ENCODE assay signal across 13 cellular contexts in the genomic region with DNA sequence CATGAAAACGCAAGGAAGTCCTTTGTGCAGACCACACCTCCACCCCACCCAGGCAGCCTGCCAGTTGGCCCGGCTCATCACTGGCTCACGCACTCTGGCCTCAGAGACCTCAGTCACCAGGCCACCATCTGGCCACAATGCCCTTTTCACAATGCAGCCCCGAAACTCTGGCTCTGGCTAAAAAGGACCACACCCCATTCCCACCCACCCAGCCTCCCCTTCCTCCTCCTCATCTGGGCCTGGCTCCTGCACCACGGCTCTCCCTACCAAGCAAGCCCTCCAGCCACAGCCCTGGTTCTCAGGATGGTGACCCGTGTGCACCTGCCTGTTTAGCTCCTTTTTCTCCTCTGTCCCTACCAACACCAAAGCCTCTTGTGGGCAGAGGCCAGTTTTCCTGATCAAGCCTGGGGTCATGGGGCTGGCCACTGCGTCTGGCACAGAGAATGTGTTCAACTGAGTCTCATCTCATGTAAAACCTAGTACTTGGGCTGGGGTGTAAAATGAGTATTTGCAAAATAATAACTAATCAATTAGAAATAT. TPM values are rescaled to one million over a fixed set of nuclear protein-coding genes. Genes with fewer than 3 reads are reported as not detected.
A peak's percentile ranks its signal among the peaks of the same experiment; 100 is the strongest.
DNase-seq lines count a peak whose midpoint lies in the region; ATAC-seq and TF ChIP-seq lines count a peak whose summit lies in the region.
"Had no signal": no experiment of that assay in that cellular context is flagged by ENCODE, and none has a peak within 500 bp of the region (broad histone marks: within the 10 kb centered on the region; RNA-seq: fewer than 3 reads in every experiment).

No MANE protein-coding gene starts in this region.

- H3K4me3 ChIP-seq in stomach = no peak overlapping the region
- no peak overlapping the region for H3K4me3 ChIP-seq in CD8-positive, alpha-beta T cell (ENCODE audit: low read depth, low read length)

- H3K9me3 Mint-ChIP-seq in activated T-helper 17 cell treated with anti-CD3 and anti-CD28 coated beads, Interleukin-2, amount 50 U/mL, for 72 hours = no peaks in the 10 kb centered on the region
- H3K9me3 Mint-ChIP-seq in CD8-positive, alpha-beta T cell = no peaks in the 10 kb centered on the region
- H3K9me3 Mint-ChIP-seq in stimulated activated memory B cell treated with anti-CD40 and anti-IgM and Interleukin-4, amounts not matched to agents 10 μg/mL and 1 μg/mL and 100 μg/mL, for 72 hours = no peaks in the 10 kb centered on the region
- H3K9me3 Mint-ChIP-seq: type B pancreatic cell had no signal

- CTCF ChIA-PET in CD8-positive, alpha-beta T cell (lab: Charles Lee) = interaction anchor here (0.8 to 1.9 kb wide), 2 partner anchors 99 to 126 kb away, joined by 3 to 6 read pairs; no protein-coding TSS in a partner anchor

- H3K9me3 ChIP-seq in stomach = no peaks in the 10 kb centered on the region
- H3K9me3 ChIP-seq in CD8-positive, alpha-beta T cell (ENCODE audit: low read length) = no peaks in the 10 kb centered on the region

- 45 to 53% (median 51%) methylated on average over 7 of the region's 7 CpGs for WGBS in stomach, 5 donors

- no peak for TF ChIP-seq EP300 in stomach (IDR thresholded peaks at IDR 0.05)

- H3K4me1 ChIP-seq in stomach = peaks cover 10 to 76% (median 45%) of the 10 kb centered on the region in 4 donors
- H3K4me1 ChIP-seq in CD8-positive, alpha-beta T cell (ENCODE audit: insufficient read depth, low read length) = peaks cover 10% of the 10 kb centered on the region

- H3K27ac Mint-ChIP-seq in activated T-helper 17 cell treated with anti-CD3 and anti-CD28 coated beads, Interleukin-2, amount 50 U/mL, for 72 hours = peak overlapping the region; percentile 43
- no peak overlapping the region for H3K27ac Mint-ChIP-seq in CD8-positive, alpha-beta T cell
- no peak overlapping the region for H3K27ac Mint-ChIP-seq in stimulated activated memory B cell treated with anti-CD40 and anti-IgM and Interleukin-4, amounts not matched to agents 10 μg/mL and 1 μg/mL and 100 μg/mL, for 72 hours
- H3K27ac Mint-ChIP-seq: activated CD8-positive, alpha-beta memory T cell treated with anti-CD3 and anti-CD28 coated beads, Interleukin-2, amount 10 ng/mL, durations not matched to agents 7 days and 5 days; type B pancreatic cell had no signal

- H3K4me1 Mint-ChIP-seq in activated T-helper 17 cell treated with anti-CD3 and anti-CD28 coated beads, Interleukin-2, amount 50 U/mL, for 72 hours = peaks cover 25% of the 10 kb centered on the region
- H3K4me1 Mint-ChIP-seq in CD8-positive, alpha-beta T cell (ENCODE audit: low read depth) = peaks cover 35% of the 10 kb centered on the region
- peaks cover 27% of the 10 kb centered on the region for H3K4me1 Mint-ChIP-seq in stimulated activated memory B cell treated with anti-CD40 and anti-IgM and Interleukin-4, amounts not matched to agents 10 μg/mL and 1 μg/mL and 100 μg/mL, for 72 hours

- peaks cover 0 to 18% (median 11%) of the 10 kb centered on the region in 4 donors for H3K36me3 ChIP-seq in stomach
- no peaks in the 10 kb centered on the region for H3K36me3 ChIP-seq in CD8-positive, alpha-beta T cell (ENCODE audit: insufficient read depth, low read length)

- H3K36me3 Mint-ChIP-seq in activated T-helper 17 cell treated with anti-CD3 and anti-CD28 coated beads, Interleukin-2, amount 50 U/mL, for 72 hours (ENCODE audit: low read depth) = peaks cover 5% of the 10 kb centered on the region
- peaks cover 11% of the 10 kb centered on the region for H3K36me3 Mint-ChIP-seq in CD8-positive, alpha-beta T cell
- peaks cover 15% of the 10 kb centered on the region for H3K36me3 Mint-ChIP-seq in stimulated activated memory B cell treated with anti-CD40 and anti-IgM and Interleukin-4, amounts not matched to agents 10 μg/mL and 1 μg/mL and 100 μg/mL, for 72 hours

- H3K4me3 Mint-ChIP-seq in activated T-helper 17 cell treated with anti-CD3 and anti-CD28 coated beads, Interleukin-2, amount 50 U/mL, for 72 hours = no peak overlapping the region
- no peak overlapping the region for H3K4me3 Mint-ChIP-seq in CD8-positive, alpha-beta T cell
- H3K4me3 Mint-ChIP-seq in stimulated activated memory B cell treated with anti-CD40 and anti-IgM and Interleukin-4, amounts not matched to agents 10 μg/mL and 1 μg/mL and 100 μg/mL, for 72 hours = no peak overlapping the region
- H3K4me3 Mint-ChIP-seq: activated CD8-positive, alpha-beta memory T cell treated with anti-CD3 and anti-CD28 coated beads, Interleukin-2, amount 10 ng/mL, durations not matched to agents 7 days and 5 days; type B pancreatic cell had no signal

- POLR2A ChIA-PET in CD8-positive, alpha-beta T cell (lab: Charles Lee) = no interaction called here

- peak; percentile 13 for DNase-seq in activated CD4-positive, CD25-positive, alpha-beta regulatory T cell treated with anti-CD3 and anti-CD28 coated beads, Interleukin-2, amount 50 U/mL, for 72 hours
- DNase-seq in activated CD4-positive, CD25-positive, alpha-beta regulatory T cell (lab: John Stamatoyannopoulos, UW) = no peak
- DNase-seq in left ventricle myocardium superior (peak; percentile 85), stomach (peak; percentile 37), glomerular visceral epithelial cell (ENCODE audit: extremely low spot score) (no peak)
- no peak for DNase-seq in CD8-positive, alpha-beta T cell
- DNase-seq: activated CD8-positive, alpha-beta memory T cell treated with anti-CD3 and anti-CD28 coated beads, Interleukin-2, amount 10 ng/mL, durations not matched to agents 7 days and 5 days; KBM-7; NCI-H2081 treated with DMSO at 0.1 percent for 48 hours; T1000 had no signal

- intact Hi-C loops in left ventricle myocardium superior (cut with micrococcal nuclease) (no loop called here), stomach (cut with DNase I; ENCODE audit: low total_unique reads) (no loop called here)
- intact Hi-C loops in CD8-positive, alpha-beta T cell (cut with DNase I, micrococcal nuclease) = no loop called here

- H3K27me3 Mint-ChIP-seq in activated T-helper 17 cell treated with anti-CD3 and anti-CD28 coated beads, Interleukin-2, amount 50 U/mL, for 72 hours = no peaks in the 10 kb centered on the region
- no peaks in the 10 kb centered on the region for H3K27me3 Mint-ChIP-seq in CD8-positive, alpha-beta T cell (ENCODE audit: low read depth)
- H3K27me3 Mint-ChIP-seq in stimulated activated memory B cell treated with anti-CD40 and anti-IgM and Interleukin-4, amounts not matched to agents 10 μg/mL and 1 μg/mL and 100 μg/mL, for 72 hours = no peaks in the 10 kb centered on the region
- H3K27me3 Mint-ChIP-seq: activated CD8-positive, alpha-beta memory T cell treated with anti-CD3 and anti-CD28 coated beads, Interleukin-2, amount 10 ng/mL, durations not matched to agents 7 days and 5 days; type B pancreatic cell had no signal

- H3K27ac ChIP-seq in stomach = peak overlapping the region in 1 of 5 donors; percentile 2
- no peak overlapping the region for H3K27ac ChIP-seq in CD8-positive, alpha-beta T cell (ENCODE audit: low read depth, low read length)

- TF ChIP-seq CTCF in stomach (IDR thresholded peaks at IDR 0.05) = no peak
- TF ChIP-seq CTCF in CD8-positive, alpha-beta T cell (IDR thresholded peaks at IDR 0.05) = no peak

- no peak for ATAC-seq in activated T-helper 17 cell treated with anti-CD3 and anti-CD28 coated beads, Interleukin-2, amount 50 U/mL, for 72 hours (replicated peaks)
- peak; percentile 45 for ATAC-seq in left ventricle myocardium superior
- ATAC-seq in CD8-positive, alpha-beta T cell = no peak
- ATAC-seq in stimulated activated memory B cell treated with anti-CD40 and anti-IgM and Interleukin-4, amounts not matched to agents 10 μg/mL and 1 μg/mL and 100 μg/mL, for 72 hours = no peak
- ATAC-seq: activated CD8-positive, alpha-beta memory T cell treated with anti-CD3 and anti-CD28 coated beads, Interleukin-2, amount 10 ng/mL, durations not matched to agents 7 days and 5 days had no signal

- no peak for TF ChIP-seq POLR2A in stomach (IDR thresholded peaks at IDR 0.05)

- no peaks in the 10 kb centered on the region for H3K27me3 ChIP-seq in stomach
- H3K27me3 ChIP-seq in CD8-positive, alpha-beta T cell (ENCODE audit: insufficient read depth, low read length) = no peaks in the 10 kb centered on the region

RNA-seq across cellular contexts. Expression of a gene that starts 7.3 kb away (rescaled TPM):
- total RNA-seq in activated T-helper 17 cell treated with anti-CD3 and anti-CD28 coated beads, Interleukin-2, amount 50 U/mL, for 72 hours = 10 to 100 TPM; 34.3 to 52.9 TPM
- total RNA-seq in left ventricle myocardium superior = 25.6 TPM
- 10 to 100 TPM; 22.8 to 98.8 (median 28.1) TPM for total RNA-seq in stomach
- 1 to 10 TPM; 1.7 to 3.7 (median 3.6) TPM for polyA plus RNA-seq in stomach
- 10 to 100 TPM; 28.3 to 35.7 TPM for total RNA-seq in CD8-positive, alpha-beta T cell

Comparison
In these comparisons a context has a peak if more than half of its experiments do, and no peak if none do; other contexts are left out.
1. DNase-seq: peak in activated CD4-positive, CD25-positive, alpha-beta regulatory T cell treated with anti-CD3 and anti-CD28 coated beads, Interleukin-2, amount 50 U/mL, for 72 hours (single experiment), left ventricle myocardium superior (single experiment) and stomach (single experiment); none in activated CD4-positive, CD25-positive, alpha-beta regulatory T cell (0 of 4), glomerular visceral epithelial cell (single experiment) and CD8-positive, alpha-beta T cell (0 of 7).